13 cellular contexts compared by ENCODE assay signal in the genomic region with DNA sequence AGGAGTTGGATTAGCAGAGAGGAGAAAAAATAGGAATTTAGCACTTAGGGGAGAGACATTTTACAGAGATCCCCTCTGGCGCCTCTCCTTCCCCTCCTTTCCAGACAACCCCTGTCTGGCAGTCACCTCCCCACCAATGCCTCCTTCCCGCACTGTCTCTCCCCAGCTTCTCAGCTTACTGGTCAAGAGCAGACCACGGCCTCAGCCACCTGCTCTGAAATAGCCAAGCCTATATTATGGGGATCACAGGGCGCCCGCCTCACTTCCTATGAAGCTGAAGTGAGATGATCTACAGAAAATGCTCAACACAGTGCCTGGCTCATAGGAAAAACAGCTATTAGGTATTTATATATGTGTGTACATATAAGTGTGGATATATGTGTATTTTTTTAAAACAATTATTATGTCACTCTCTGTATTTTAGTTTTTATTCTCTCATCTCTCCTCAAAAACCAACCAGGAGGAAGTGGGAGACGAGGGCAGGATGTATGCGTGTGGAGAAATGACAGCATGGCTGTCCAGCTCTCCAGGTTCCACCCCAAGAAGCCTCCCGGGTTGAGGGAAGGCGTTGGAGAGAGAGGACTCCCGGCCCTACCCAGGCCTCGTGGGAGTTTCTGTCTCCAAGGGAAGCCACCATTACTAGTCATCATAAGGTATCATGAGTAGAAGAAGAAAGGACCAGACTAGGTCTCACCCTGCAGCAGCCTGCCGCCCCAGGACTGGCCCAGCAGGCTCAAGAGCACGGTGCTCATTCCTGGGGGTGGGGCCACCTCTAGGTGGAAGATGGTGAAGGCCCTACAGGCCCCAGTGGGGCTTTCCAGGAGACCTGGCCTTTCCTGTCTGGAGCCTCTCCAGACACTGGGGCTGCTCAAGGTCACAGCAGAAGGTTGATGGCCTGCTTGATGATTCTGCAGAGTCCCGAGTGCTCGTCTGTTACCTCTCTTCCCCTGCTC. TPM values are rescaled to one million over a fixed set of nuclear protein-coding genes. Genes with fewer than 3 reads are reported as not detected.
DNase-seq lines count a peak whose midpoint lies in the region; ATAC-seq and TF ChIP-seq lines count a peak whose summit lies in the region.
"Had no signal": no experiment of that assay in that cellular context is flagged by ENCODE, and none has a peak within 500 bp of the region (broad histone marks: within the 10 kb centered on the region; RNA-seq: fewer than 3 reads in every experiment).

No MANE protein-coding gene starts in this region.

- peak overlapping the region; percentile 75 to 97 (median 92) for H3K4me2 ChIP-seq in BLaER1 treated with 17β-estradiol and CSF1 and Interleukin-3, amounts not matched to agents 10 nM and 100 nM

- TF ChIP-seq CTCF in colonic mucosa (IDR thresholded peaks at IDR 0.05) (no peak), neutrophil (IDR thresholded peaks at IDR 0.05) (no peak), GM10248 (IDR thresholded peaks at IDR 0.05; ENCODE audit: control extremely low read depth, extremely low read depth, low read depth, missing control alignments) (no peak)

- CTCF ChIA-PET in GM10248 (lab: Yijun Ruan, JAX) = interaction anchor here (0.9 to 28.2 kb wide), 5 partner anchors 10 to 101 kb away, joined by 3 to 497 read pairs (median 16); partner anchors contain the start of gene MAP3K14

- peaks cover 72 to 78% (median 76%) of the 10 kb centered on the region in 10 experiments for H3K4me1 ChIP-seq in BLaER1 treated with 17β-estradiol and CSF1 and Interleukin-3, amounts not matched to agents 10 nM and 100 nM
- H3K4me1 ChIP-seq in colonic mucosa = peaks cover 18% of the 10 kb centered on the region
- peaks cover 35 to 50% of the 10 kb centered on the region in 2 experiments for H3K4me1 ChIP-seq in neutrophil (ENCODE audit: control insufficient read depth in 1 of 2, insufficient read depth in 1 of 2, low read depth in 1 of 2, low read length in 1 of 2)

- no peaks in the 10 kb centered on the region for H3K9me3 ChIP-seq in BLaER1 treated with 17β-estradiol and CSF1 and Interleukin-3, amounts not matched to agents 10 nM and 100 nM (replicated peaks in 1 of 11)
- H3K9me3 ChIP-seq in colonic mucosa (no peaks in the 10 kb centered on the region), neutrophil (no peaks in the 10 kb centered on the region)

- H3K36me3 ChIP-seq in BLaER1 treated with 17β-estradiol and CSF1 and Interleukin-3, amounts not matched to agents 10 nM and 100 nM = peaks cover 46 to 87% (median 59%) of the 10 kb centered on the region in 11 experiments
- H3K36me3 ChIP-seq in H7 (replicated peaks; ENCODE audit: control insufficient read depth, insufficient read depth, low read length) (peaks cover 4% of the 10 kb centered on the region), colonic mucosa (peaks cover 17% of the 10 kb centered on the region), neutrophil (peaks cover 40% of the 10 kb centered on the region)

- DNase-seq in H7 = peak; percentile 62
- DNase-seq in colonic mucosa = no peak
- no peak for DNase-seq in activated CD4-positive, CD25-positive, alpha-beta regulatory T cell (lab: John Stamatoyannopoulos, UW)
- no peak for DNase-seq in RPMI8226
- no peak for DNase-seq in GM10248 (ENCODE audit: extremely low spot score)
- DNase-seq: activated T-cell treated with anti-CD3 and anti-CD28 coated beads, Interleukin-2, amount 50 U/mL, for 48 hours; dermis blood vessel endothelial cell; NCI-H1417 treated with DMSO at 0.1 percent for 48 hours; stimulated activated naive CD4-positive, alpha-beta T cell; T-helper 9 cell had no signal

- intact Hi-C loops in colonic mucosa (cut with DNase I) = no loop called here

- peak overlapping the region in 9 of 11 experiments; percentile 35 to 79 (median 67); a peak in 18 of 22 replicates for H3K27ac ChIP-seq in BLaER1 treated with 17β-estradiol and CSF1 and Interleukin-3, amounts not matched to agents 10 nM and 100 nM
- peak overlapping the region; percentile 43 for H3K27ac ChIP-seq in colonic mucosa
- peak overlapping the region; percentile 24 for H3K27ac ChIP-seq in neutrophil

- no peaks in the 10 kb centered on the region for H3K27me3 ChIP-seq in BLaER1 treated with 17β-estradiol and CSF1 and Interleukin-3, amounts not matched to agents 10 nM and 100 nM
- no peaks in the 10 kb centered on the region for H3K27me3 ChIP-seq in H7 (ENCODE audit: control insufficient read depth, insufficient read depth, low read length)
- H3K27me3 ChIP-seq in colonic mucosa = no peaks in the 10 kb centered on the region
- no peaks in the 10 kb centered on the region for H3K27me3 ChIP-seq in neutrophil

- H4K20me1 ChIP-seq in BLaER1 treated with 17β-estradiol and CSF1 and Interleukin-3, amounts not matched to agents 10 nM and 100 nM = peaks cover 0 to 87% (median 68%) of the 10 kb centered on the region in 11 experiments; a peak in 20 of 22 replicates

- POLR2A ChIA-PET in GM10248 (lab: Yijun Ruan, JAX) = no interaction called here

- H3K9ac ChIP-seq in BLaER1 treated with 17β-estradiol and CSF1 and Interleukin-3, amounts not matched to agents 10 nM and 100 nM = peak overlapping the region in 8 of 11 experiments; percentile 15 to 73 (median 50); a peak in 16 of 22 replicates
- H3K9ac ChIP-seq in colonic mucosa (ENCODE audit: low read depth in 2 of 2, low read length in 2 of 2) = no peak overlapping the region

- peak overlapping the region in 3 of 10 experiments; percentile 16 to 42 (median 28); a peak in 8 of 20 replicates for H3K4me3 ChIP-seq in BLaER1 treated with 17β-estradiol and CSF1 and Interleukin-3, amounts not matched to agents 10 nM and 100 nM
- H3K4me3 ChIP-seq in H7 (ENCODE audit: insufficient read depth, low read depth, low read length) (no peak overlapping the region), colonic mucosa (no peak overlapping the region), neutrophil (ENCODE audit: low read depth in 1 of 2, low read length in 1 of 2) (no peak overlapping the region)

- ATAC-seq in GM21723 (IDR thresholded peaks at IDR 0.05; ENCODE audit: unreplicated experiment) = no peak

RNA-seq across cellular contexts. Expression of gene MAP3K14, which starts 27.2 kb away (rescaled TPM):
- total RNA-seq in H7 (2014; rRNA removed; shearing (Covaris generic)) = 1.6 TPM in 2 replicates
- 10 to 100 TPM; 11.1 to 15.0 TPM for total RNA-seq in colonic mucosa

RNA-seq across cellular contexts. Expression of gene SPATA32, which starts 27.7 kb away (rescaled TPM):
- total RNA-seq in H7 (2014; rRNA removed; shearing (Covaris generic)) = 0.24 TPM in 1 of 2 replicates, not detected in the other
- total RNA-seq in colonic mucosa = not detected
- total RNA-seq: dermis blood vessel endothelial cell had no signal

Comparison
In these comparisons a context has a peak if more than half of its experiments do, and no peak if none do; other contexts are left out.
1. H3K9ac ChIP-seq: peak in BLaER1 treated with 17β-estradiol and CSF1 and Interleukin-3, amounts not matched to agents 10 nM and 100 nM (8 of 11); none in colonic mucosa (0 of 2).
2. Peak in every context shown above with its lines, with median percentiles within 50 percentile points of each other: H3K27ac ChIP-seq.